Comparison of ENCODE assay signal across 11 cellular contexts in the genomic region with DNA sequence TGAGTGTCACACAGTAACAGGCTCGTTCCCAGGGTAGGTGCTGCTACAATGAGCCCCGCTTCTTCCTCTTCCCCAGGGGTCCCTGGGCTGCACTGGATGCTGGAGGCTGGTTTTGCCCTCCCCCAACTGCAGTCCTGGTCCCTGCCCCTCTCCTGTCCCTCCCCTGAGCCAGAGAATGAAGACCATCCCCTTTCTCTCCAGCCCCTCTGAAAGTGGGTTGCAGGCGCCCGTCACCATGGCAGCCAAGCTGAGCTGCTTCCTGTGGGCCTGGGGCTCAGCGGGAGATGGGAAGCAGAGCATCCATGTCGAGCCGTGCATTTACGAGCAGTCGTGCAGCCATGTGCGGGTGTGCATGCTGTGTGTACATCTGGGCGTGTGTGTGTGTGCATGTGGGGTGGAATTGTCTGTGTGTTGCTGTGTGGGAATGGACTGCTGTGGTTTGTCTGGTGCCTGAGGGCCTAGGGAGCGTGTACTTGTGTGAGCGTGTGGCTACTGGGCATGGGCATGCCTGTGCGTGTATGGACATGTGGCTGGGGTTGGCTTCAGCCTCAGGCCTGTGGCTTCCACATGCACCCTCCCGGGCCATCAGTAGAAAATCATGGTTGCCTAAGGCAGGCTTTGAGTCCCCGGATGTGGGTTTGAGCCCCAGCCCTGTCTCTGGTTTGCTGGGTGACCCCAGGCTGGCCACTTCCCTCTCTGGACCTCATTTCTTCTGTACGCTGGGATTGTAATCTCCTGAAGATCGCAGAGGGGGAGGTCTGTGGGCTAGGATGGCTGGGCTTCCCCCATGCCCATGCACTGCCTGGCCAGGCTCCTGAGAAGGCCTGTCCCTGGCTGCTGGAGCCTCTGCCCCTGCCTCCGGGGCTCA. TPM values are rescaled to one million over a fixed set of nuclear protein-coding genes. Genes with fewer than 3 reads are reported as not detected.
DNase-seq lines count a peak whose midpoint lies in the region; ATAC-seq and TF ChIP-seq lines count a peak whose summit lies in the region.
"Had no signal": no experiment of that assay in that cellular context is flagged by ENCODE, and none has a peak within 500 bp of the region (broad histone marks: within the 10 kb centered on the region; RNA-seq: fewer than 3 reads in every experiment).

No MANE protein-coding gene starts in this region.

- H3K4me3 ChIP-seq in A673 (ENCODE audit: low read depth, low read length, poor library complexity, severe bottlenecking) (no peak overlapping the region), HCT116 (replicated peaks in 1 of 2; ENCODE audit: low read depth in 1 of 2, low read length in 2 of 2) (no peak overlapping the region), esophagus muscularis mucosa (no peak overlapping the region), vagina (no peak overlapping the region)
- H3K4me3 ChIP-seq: left lung had no signal

- TF ChIP-seq CTCF in A673 (conservative IDR thresholded peaks at IDR 0.05; ENCODE audit: low read depth, low read length) (no peak), HCT116 (IDR thresholded peaks at IDR 0.05 in 2 of 3, conservative IDR thresholded peaks at IDR 0.05 in 1 of 3; ENCODE audit: borderline replicate concordance in 1 of 3, insufficient read depth in 1 of 3, low read depth in 2 of 3, low read length in 2 of 3) (no peak), esophagus muscularis mucosa (IDR thresholded peaks at IDR 0.05) (no peak), vagina (IDR thresholded peaks at IDR 0.05) (no peak)

- TF ChIP-seq RAD21 in HCT116 (IDR thresholded peaks at IDR 0.05; ENCODE audit: low read depth): no peak

- H3K9me2 ChIP-seq in HCT116 (ENCODE audit: insufficient read depth): no peaks in the 10 kb centered on the region

- no peak overlapping the region for H3K4me2 ChIP-seq in HCT116 (ENCODE audit: low read length)

- RAD21 ChIA-PET in HCT116 (lab: Charles Lee; ENCODE audit: low non-redundant PET in 1 of 2, low total read pairs in 2 of 2, uncharacterized antibody in 2 of 2, unreplicated experiment in 2 of 2): no interaction called here

- H3K27me3 ChIP-seq in A673 (replicated peaks; ENCODE audit: insufficient read depth, low read depth, low read length, poor library complexity) (no peaks in the 10 kb centered on the region), HCT116 (ENCODE audit: insufficient read depth, low read length) (no peaks in the 10 kb centered on the region), esophagus muscularis mucosa (no peaks in the 10 kb centered on the region), vagina (no peaks in the 10 kb centered on the region)
- H3K27me3 ChIP-seq: left lung had no signal

- intact Hi-C loops in A673 (cut with micrococcal nuclease; ENCODE audit: unreplicated experiment): no loop called here
- intact Hi-C loops in HCT116 (cut with micrococcal nuclease): no loop called here
- intact Hi-C loops in esophagus muscularis mucosa (cut with DNase I): no loop called here
- intact Hi-C loops in vagina (cut with DNase I): no loop called here

- ATAC-seq in HCT116 (no peak), GM21515 (IDR thresholded peaks at IDR 0.05; ENCODE audit: unreplicated experiment) (no peak)
- ATAC-seq: activated CD8-positive, alpha-beta T cell treated with anti-CD3 and anti-CD28 coated beads for 36 hours; left lung had no signal

- no peak for TF ChIP-seq EP300 in esophagus muscularis mucosa (IDR thresholded peaks at IDR 0.05)

- DNase-seq in A673 (ENCODE audit: low spot score) (peak; percentile 76), HCT116 (ENCODE audit: low read depth, low spot score) (no peak), SKM-1 treated with dmso at 0.1 percent for 144 hours (lab: John Stamatoyannopoulos, UW; ENCODE audit: unreplicated experiment) (peak; percentile 80), left kidney (ENCODE audit: low read depth, low spot score) (peak; percentile 66), HuH-7 (ENCODE audit: low spot score) (no peak), esophagus muscularis mucosa (ENCODE audit: extremely low spot score) (no peak), vagina (ENCODE audit: extremely low spot score in 2 of 2) (no peak)
- DNase-seq: activated CD8-positive, alpha-beta T cell treated with anti-CD3 and anti-CD28 coated beads for 36 hours; activated naive CD8-positive, alpha-beta T cell treated with anti-CD3 and anti-CD28 coated beads, Interleukin-2, amount 10 ng/mL, durations not matched to agents 7 days and 5 days had no signal

- BruUV-seq in A673 (replicated peaks; lab: Mats Ljungman, UMichigan) (no TSS peak), HCT116 (replicated peaks; lab: Mats Ljungman, UMichigan) (no TSS peak)

- H3K36me3 ChIP-seq in A673 (ENCODE audit: insufficient read depth, low read length, poor library complexity, severe bottlenecking) (no peaks in the 10 kb centered on the region), HCT116 (ENCODE audit: control insufficient read depth in 1 of 2, insufficient read depth in 2 of 2, low read length in 2 of 2) (peaks cover 4 to 15% of the 10 kb centered on the region in 2 experiments; a peak in 3 of 4 replicates), esophagus muscularis mucosa (peaks cover 5 to 91% (median 50%) of the 10 kb centered on the region in 4 donors), vagina (peaks cover 0 to 30% of the 10 kb centered on the region in 2 donors)

- H2AFZ ChIP-seq in HCT116 (ENCODE audit: low read depth, low read length, poor library complexity, severe bottlenecking): no peak overlapping the region

- POLR2A ChIA-PET in A673 (lab: Charles Lee; ENCODE audit: low non-redundant PET) (no interaction called here), HCT116 (lab: Charles Lee) (no interaction called here)

- H3K4me1 ChIP-seq in A673 (ENCODE audit: insufficient read depth, low read length, poor library complexity, severe bottlenecking): peaks cover 30% of the 10 kb centered on the region
- H3K4me1 ChIP-seq in HCT116 (ENCODE audit: control insufficient read depth in 1 of 2, insufficient read depth in 2 of 2, low read length in 2 of 2): peaks cover 0 to 10% of the 10 kb centered on the region in 2 experiments; a peak in 1 of 4 replicates
- peaks cover 0 to 28% (median 25%) of the 10 kb centered on the region in 4 donors for H3K4me1 ChIP-seq in esophagus muscularis mucosa
- H3K4me1 ChIP-seq in vagina: peaks cover 15% of the 10 kb centered on the region
- H3K4me1 ChIP-seq: left lung had no signal

- TF ChIP-seq POLR2A in HCT116 (IDR thresholded peaks at IDR 0.05; ENCODE audit: borderline replicate concordance, extremely low read depth, insufficient read depth, insufficient read length): no peak
- TF ChIP-seq POLR2A in esophagus muscularis mucosa (IDR thresholded peaks at IDR 0.05; ENCODE audit: low read depth): no peak
- no peak for TF ChIP-seq POLR2A in vagina (IDR thresholded peaks at IDR 0.05)

- H3K27ac ChIP-seq in A673 (ENCODE audit: low read depth, low read length, poor library complexity, severe bottlenecking): peak overlapping the region; percentile 30
- H3K27ac ChIP-seq in HCT116 (ENCODE audit: low read depth, low read length): peak overlapping the region; percentile 39; the same call in 1 of the 2 replicates
- H3K27ac ChIP-seq in esophagus muscularis mucosa (replicated peaks in 1 of 4): no peak overlapping the region
- no peak overlapping the region for H3K27ac ChIP-seq in vagina
- H3K27ac ChIP-seq: left lung had no signal

- no peaks in the 10 kb centered on the region for H3K79me2 ChIP-seq in HCT116 (ENCODE audit: insufficient read depth, low read length)

- H4K20me1 ChIP-seq in HCT116 (ENCODE audit: insufficient read depth): no peaks in the 10 kb centered on the region

- CTCF ChIA-PET in A673 (lab: Charles Lee): no interaction called here
- CTCF ChIA-PET in HCT116 (lab: Charles Lee): no interaction called here

- H3K9ac ChIP-seq in HCT116 (ENCODE audit: low read length): no peak overlapping the region

- WGBS in esophagus muscularis mucosa: 85% methylated on average over 18 of the region's 19 CpGs

- H3K9me3 ChIP-seq in A673 (ENCODE audit: low read depth, low read length, poor library complexity, severe bottlenecking) (no peaks in the 10 kb centered on the region), HCT116 (ENCODE audit: control insufficient read depth in 1 of 2, insufficient read depth in 1 of 2, low read depth in 1 of 2, low read length in 2 of 2) (no peaks in the 10 kb centered on the region), esophagus muscularis mucosa (no peaks in the 10 kb centered on the region), vagina (no peaks in the 10 kb centered on the region)
- H3K9me3 ChIP-seq: left lung had no signal

TF ChIP-seq in HCT116, 20 proteins besides CTCF, POLR2A, EP300 and RAD21 (continues in another document):
- TF ChIP-seq ELF1 (IDR thresholded peaks at IDR 0.05; ENCODE audit: borderline replicate concordance, low read depth): no peak
- no peak for TF ChIP-seq EZH2 (IDR thresholded peaks at IDR 0.05)
- no peak for TF ChIP-seq YY1 (IDR thresholded peaks at IDR 0.05; ENCODE audit: extremely low read depth, insufficient replicate concordance, low read depth, low read length)
- TF ChIP-seq TCF7L2 (IDR thresholded peaks at IDR 0.05; ENCODE audit: borderline replicate concordance, extremely low read depth, insufficient read depth, insufficient read length): no peak
- TF ChIP-seq POLR2AphosphoS5 (IDR thresholded peaks at IDR 0.05; ENCODE audit: low read depth, low read length): no peak
- TF ChIP-seq EGR1 (IDR thresholded peaks at IDR 0.05; ENCODE audit: low read depth): no peak
- no peak for TF ChIP-seq SP1 (IDR thresholded peaks at IDR 0.05; ENCODE audit: low read depth)
- TF ChIP-seq, protein P1, sequence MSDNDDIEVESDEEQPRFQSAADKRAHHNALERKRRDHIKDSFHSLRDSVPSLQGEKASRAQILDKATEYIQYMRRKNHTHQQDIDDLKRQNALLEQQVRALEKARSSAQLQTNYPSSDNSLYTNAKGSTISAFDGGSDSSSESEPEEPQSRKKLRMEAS (IDR thresholded peaks at IDR 0.05): no peak
- TF ChIP-seq CEBPB (IDR thresholded peaks at IDR 0.05; ENCODE audit: low read depth): no peak
- TF ChIP-seq EZH2phosphoT487 (IDR thresholded peaks at IDR 0.05; ENCODE audit: borderline replicate concordance): no peak
- TF ChIP-seq JUND (IDR thresholded peaks at IDR 0.05): no peak

RNA-seq across cellular contexts. Expression of a gene that starts 48.8 kb away (rescaled TPM):
- total RNA-seq in A673 (2021) (23.3 and 29.6 TPM in 2 replicates), HCT116 (2021; ENCODE audit: unreplicated experiment) (42.3 TPM), esophagus muscularis mucosa (10 to 100 TPM; 27.5 to 52.2 (median 42.3) TPM), vagina (48.6 TPM)
- 35.9 and 36.5 TPM in 2 replicates for polyA plus RNA-seq in HCT116 (2012)

Comparison
In these comparisons a context has a peak if more than half of its experiments do, and no peak if none do; other contexts are left out.
1. DNase-seq: peak in A673 (single experiment), SKM-1 treated with dmso at 0.1 percent for 144 hours (single experiment) and left kidney (single experiment); none in HCT116 (single experiment), HuH-7 (single experiment), esophagus muscularis mucosa (single experiment) and vagina (0 of 2).
2. H3K27ac ChIP-seq: peak in A673 (single experiment) and HCT116 (single experiment); none in esophagus muscularis mucosa (0 of 4) and vagina (single experiment).